ENCODE assay signal across 7 cellular contexts in the genomic region with DNA sequence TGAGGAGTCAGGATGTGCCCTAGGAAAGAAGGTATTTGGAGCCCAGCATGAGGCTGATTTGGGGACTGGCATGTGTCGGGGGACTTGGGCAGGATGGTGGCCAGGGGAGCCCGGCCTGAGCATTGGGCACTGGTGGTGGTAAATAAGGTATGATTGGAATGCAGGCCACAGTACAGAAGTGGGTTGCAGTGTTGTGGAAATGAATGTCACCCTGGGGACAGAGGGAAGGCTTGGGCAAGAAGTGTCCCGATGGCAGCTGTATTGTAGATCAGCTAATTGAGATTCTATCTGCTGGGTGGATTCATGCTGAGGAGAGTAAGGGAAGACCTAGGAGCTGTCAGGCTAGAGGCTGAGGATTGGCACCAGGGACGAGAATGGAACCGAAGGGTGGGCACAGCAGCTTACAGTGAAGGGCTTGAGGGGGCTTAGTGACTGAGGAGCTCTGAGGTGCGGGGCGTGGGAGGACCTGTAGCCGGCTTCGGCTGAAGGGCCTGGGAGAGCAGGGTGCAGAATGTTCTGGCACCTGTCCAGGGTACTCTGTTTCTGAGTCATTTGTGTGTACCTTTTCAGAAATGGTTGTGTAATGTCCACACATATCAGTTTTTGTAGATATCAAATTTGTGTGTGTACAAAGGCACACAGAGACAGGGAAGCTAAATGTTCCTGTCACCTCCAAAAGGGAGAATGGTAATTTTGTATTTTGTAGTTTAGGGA.
A peak's percentile ranks its signal among the peaks of the same experiment; 100 is the strongest.
DNase-seq lines count a peak whose midpoint lies in the region; ATAC-seq and TF ChIP-seq lines count a peak whose summit lies in the region.

No MANE protein-coding gene starts in this region.

- DNase-seq in LHCN-M2 (ENCODE audit: low read depth) (peak; percentile 73), astrocyte of the spinal cord (ENCODE audit: low read depth, low spot score) (peak; percentile 76), left lobe of liver (ENCODE audit: low spot score) (peak; percentile 86), type B pancreatic cell (ENCODE audit: extremely low spot score, unreplicated experiment) (no peak), hippocampal formation (lab: John Stamatoyannopoulos, UW) (no peak)
- DNase-seq in activated CD8-positive, alpha-beta memory T cell treated with anti-CD3 and anti-CD28 coated beads, Interleukin-2, amount 50 U/mL, for 48 hours: no peak

- H3K27ac Mint-ChIP-seq in type B pancreatic cell: peak overlapping the region; percentile 7

- ATAC-seq in left lobe of liver (peak; percentile 65), GM21360 (IDR thresholded peaks at IDR 0.05; ENCODE audit: unreplicated experiment) (no peak)

- peaks cover 10% of the 10 kb centered on the region for H3K9me3 Mint-ChIP-seq in type B pancreatic cell

- in situ Hi-C loops in astrocyte of the spinal cord (cut with HindIII; ENCODE audit: low sequenced_read_pairs): no loop called here

- peaks cover 38% of the 10 kb centered on the region for H3K27me3 Mint-ChIP-seq in type B pancreatic cell

- no peak overlapping the region for H3K4me3 Mint-ChIP-seq in type B pancreatic cell

- H3K4me3 ChIP-seq in astrocyte of the spinal cord (ENCODE audit: low read depth, low read length): no peak overlapping the region

- peaks cover 11% of the 10 kb centered on the region for H3K36me3 Mint-ChIP-seq in type B pancreatic cell

- TF ChIP-seq CTCF in astrocyte of the spinal cord (IDR thresholded peaks at IDR 0.05; ENCODE audit: low read depth, low read length) (no peak), type B pancreatic cell (conservative IDR thresholded peaks at IDR 0.05) (no peak)

- peaks cover 41% of the 10 kb centered on the region for H3K4me1 Mint-ChIP-seq in type B pancreatic cell (ENCODE audit: unreplicated experiment)

Comparison
In these comparisons a context has a peak if more than half of its experiments do, and no peak if none do; other contexts are left out.
1. DNase-seq: peak in LHCN-M2 (single experiment), astrocyte of the spinal cord (single experiment) and left lobe of liver (single experiment); none in type B pancreatic cell (single experiment), hippocampal formation (0 of 2) and activated CD8-positive, alpha-beta memory T cell treated with anti-CD3 and anti-CD28 coated beads, Interleukin-2, amount 50 U/mL, for 48 hours (single experiment).